8 cellular contexts compared by ENCODE assay signal in genomic region chr19:13149628-13150186, GRCh38. TPM values are rescaled to one million over a fixed set of nuclear protein-coding genes. Genes with fewer than 3 reads are reported as not detected.
A peak's percentile ranks its signal among the peaks of the same experiment; 100 is the strongest.
DNase-seq lines count a peak whose midpoint lies in the region; ATAC-seq and TF ChIP-seq lines count a peak whose summit lies in the region.

No MANE protein-coding gene starts in this region.

- H3K9me3 Mint-ChIP-seq in CD8-positive, alpha-beta T cell = no peaks in the 10 kb centered on the region
- H3K9me3 Mint-ChIP-seq in MCF 10A (ENCODE audit: unreplicated experiment) = no peaks in the 10 kb centered on the region
- H3K9me3 Mint-ChIP-seq in stimulated activated naive CD8-positive, alpha-beta T cell treated with anti-CD3 and anti-CD28 coated beads, Interleukin-15, Interleukin-2, amounts not matched to agents 100 ng/mL and 50 ng/mL, for 24 hours = no peaks in the 10 kb centered on the region

- ATAC-seq in CD8-positive, alpha-beta T cell = peak; percentile 1
- peak; percentile 9 for ATAC-seq in left colon
- ATAC-seq in GM18511 (IDR thresholded peaks at IDR 0.05; ENCODE audit: unreplicated experiment) = no peak

- peaks cover 11% of the 10 kb centered on the region for H3K4me1 ChIP-seq in CD8-positive, alpha-beta T cell (ENCODE audit: insufficient read depth, low read length)
- H3K4me1 ChIP-seq in GM23248 (ENCODE audit: insufficient read depth) (0 out of 2 replicates have a peak, but pooled peaks cover 15% of the 10 kb centered on the region), OCI-LY3 (ENCODE audit: low read length) (peaks cover 26% of the 10 kb centered on the region)

- H3K9ac ChIP-seq in GM23248 (peak overlapping the region; percentile 99), OCI-LY3 (ENCODE audit: low read length) (peak overlapping the region; percentile 97)

- no peaks in the 10 kb centered on the region for H3K27me3 Mint-ChIP-seq in CD8-positive, alpha-beta T cell (ENCODE audit: low read depth)
- no peaks in the 10 kb centered on the region for H3K27me3 Mint-ChIP-seq in MCF 10A (ENCODE audit: insufficient read depth, unreplicated experiment)
- H3K27me3 Mint-ChIP-seq in stimulated activated naive CD8-positive, alpha-beta T cell treated with anti-CD3 and anti-CD28 coated beads, Interleukin-15, Interleukin-2, amounts not matched to agents 100 ng/mL and 50 ng/mL, for 24 hours = no peaks in the 10 kb centered on the region

- H3K4me1 Mint-ChIP-seq in CD8-positive, alpha-beta T cell (ENCODE audit: low read depth) = peaks cover 23% of the 10 kb centered on the region
- peaks cover 11% of the 10 kb centered on the region for H3K4me1 Mint-ChIP-seq in MCF 10A (ENCODE audit: insufficient read depth, unreplicated experiment)
- peaks cover 28% of the 10 kb centered on the region for H3K4me1 Mint-ChIP-seq in stimulated activated naive CD8-positive, alpha-beta T cell treated with anti-CD3 and anti-CD28 coated beads, Interleukin-15, Interleukin-2, amounts not matched to agents 100 ng/mL and 50 ng/mL, for 24 hours (ENCODE audit: low read depth)

- peak in 2 of 7 experiments; percentile 21 to 36 for DNase-seq in CD8-positive, alpha-beta T cell
- DNase-seq in GM23248 (peak; percentile 85), MCF 10A (ENCODE audit: unreplicated experiment) (peak; percentile 48), left colon (peak; percentile 59 to 77), NCI-H524 treated with DMSO at 0.1 percent for 48 hours (lab: John Stamatoyannopoulos, UW) (no peak)

- CTCF ChIA-PET in CD8-positive, alpha-beta T cell (lab: Charles Lee) = interaction anchor here (0.7 to 2.2 kb wide), 9 partner anchors 30 to 173 kb away, joined by 3 to 8 read pairs (median 4); partner anchors contain the start of gene NACC1
- CTCF ChIA-PET in MCF 10A (lab: Yijun Ruan, JAX) = interaction anchor here (0.7 to 1.2 kb wide), 6 partner anchors 8 to 580 kb away, joined by 3 to 4 read pairs (median 3); no protein-coding TSS in a partner anchor

- POLR2A ChIA-PET in CD8-positive, alpha-beta T cell (lab: Charles Lee) = interaction anchor here (0.7 to 4.8 kb wide), 7 partner anchors 14 to 50 kb away, joined by 3 to 72 read pairs (median 6); partner anchors contain the start of genes NACC1 and TRMT1
- POLR2A ChIA-PET in MCF 10A (lab: Yijun Ruan, JAX) = interaction anchor here (0.6 to 4.0 kb wide), 10 partner anchors 15 to 203 kb away, joined by 3 to 53 read pairs (median 4); partner anchors contain the start of genes NACC1 and TRMT1

- WGBS in GM23248 (ENCODE audit: low coverage in 1 of 2, low lambda C conversion rate in 2 of 2, missing lambda C conversion rate in 2 of 2), 2 experiments = 1 to 2% methylated on average over 34 to 45 of the region's 46 CpGs

- peak overlapping the region; percentile 75 for H2AFZ ChIP-seq in GM23248
- H2AFZ ChIP-seq in OCI-LY3 (ENCODE audit: low read depth, low read length) = peak overlapping the region; percentile 62; the same call in 1 of the 2 replicates

- no peaks in the 10 kb centered on the region for H3K9me3 ChIP-seq in CD8-positive, alpha-beta T cell (ENCODE audit: low read length)
- H3K9me3 ChIP-seq in GM23248 (ENCODE audit: low read depth) = no peaks in the 10 kb centered on the region
- no peaks in the 10 kb centered on the region for H3K9me3 ChIP-seq in OCI-LY3 (ENCODE audit: insufficient read depth, low read length)

- H3K4me3 Mint-ChIP-seq in CD8-positive, alpha-beta T cell = peak overlapping the region; percentile 98
- H3K4me3 Mint-ChIP-seq in MCF 10A (ENCODE audit: unreplicated experiment) = peak overlapping the region; percentile 82
- peak overlapping the region; percentile 99 for H3K4me3 Mint-ChIP-seq in stimulated activated naive CD8-positive, alpha-beta T cell treated with anti-CD3 and anti-CD28 coated beads, Interleukin-15, Interleukin-2, amounts not matched to agents 100 ng/mL and 50 ng/mL, for 24 hours

- H4K20me1 ChIP-seq in GM23248 (ENCODE audit: insufficient read depth) (no peaks in the 10 kb centered on the region), OCI-LY3 (ENCODE audit: insufficient read depth, low read length) (no peaks in the 10 kb centered on the region)

- no peaks in the 10 kb centered on the region for H3K27me3 ChIP-seq in CD8-positive, alpha-beta T cell (ENCODE audit: insufficient read depth, low read length)
- H3K27me3 ChIP-seq in GM23248 (replicated peaks; ENCODE audit: insufficient read depth) (no peaks in the 10 kb centered on the region), OCI-LY3 (ENCODE audit: low read depth, low read length) (no peaks in the 10 kb centered on the region)

- peak overlapping the region; percentile 93 for H3K27ac Mint-ChIP-seq in CD8-positive, alpha-beta T cell
- H3K27ac Mint-ChIP-seq in MCF 10A (ENCODE audit: low read depth, unreplicated experiment) = peak overlapping the region; percentile 92
- H3K27ac Mint-ChIP-seq in stimulated activated naive CD8-positive, alpha-beta T cell treated with anti-CD3 and anti-CD28 coated beads, Interleukin-15, Interleukin-2, amounts not matched to agents 100 ng/mL and 50 ng/mL, for 24 hours = peak overlapping the region; percentile 95

- TF ChIP-seq CTCF in CD8-positive, alpha-beta T cell (IDR thresholded peaks at IDR 0.05) = no peak
- TF ChIP-seq CTCF in OCI-LY3 (IDR thresholded peaks at IDR 0.05; ENCODE audit: low read depth, low read length) = no peak
- TF ChIP-seq CTCF in MCF 10A (IDR thresholded peaks at IDR 0.05; ENCODE audit: unreplicated experiment) = no peak

- H3K4me2 ChIP-seq in GM23248 (ENCODE audit: unreplicated experiment) (peak overlapping the region; percentile 89), OCI-LY3 (ENCODE audit: low read length) (peak overlapping the region; percentile 82)

- BruUV-seq in MCF 10A (replicated peaks; lab: Mats Ljungman, UMichigan) = no TSS peak

- in situ Hi-C loops in GM23248 (cut with MboI) = no loop called here

- H3K4me3 ChIP-seq in CD8-positive, alpha-beta T cell (ENCODE audit: low read depth, low read length) = peak overlapping the region; percentile 94
- H3K4me3 ChIP-seq in GM23248 = peak overlapping the region; percentile 96
- peak overlapping the region; percentile 89 for H3K4me3 ChIP-seq in OCI-LY3 (ENCODE audit: low read length)

- peaks cover 8% of the 10 kb centered on the region for H3K36me3 ChIP-seq in CD8-positive, alpha-beta T cell (ENCODE audit: insufficient read depth, low read length)
- peaks cover 2% of the 10 kb centered on the region; the same call in 1 of the 2 replicates for H3K36me3 ChIP-seq in GM23248 (ENCODE audit: low read depth)
- peaks cover 14% of the 10 kb centered on the region for H3K36me3 ChIP-seq in OCI-LY3 (replicated peaks; ENCODE audit: low read depth, low read length)

- H3K36me3 Mint-ChIP-seq in CD8-positive, alpha-beta T cell = peaks cover 45% of the 10 kb centered on the region
- H3K36me3 Mint-ChIP-seq in MCF 10A (ENCODE audit: insufficient read depth, unreplicated experiment) = peaks cover 43% of the 10 kb centered on the region
- H3K36me3 Mint-ChIP-seq in stimulated activated naive CD8-positive, alpha-beta T cell treated with anti-CD3 and anti-CD28 coated beads, Interleukin-15, Interleukin-2, amounts not matched to agents 100 ng/mL and 50 ng/mL, for 24 hours (ENCODE audit: low read depth) = peaks cover 32% of the 10 kb centered on the region

- H3F3A ChIP-seq in GM23248 (ENCODE audit: insufficient read depth) = peaks cover 23% of the 10 kb centered on the region

- no peaks in the 10 kb centered on the region for H3K9me2 ChIP-seq in GM23248 (ENCODE audit: insufficient read depth)

- intact Hi-C loops in CD8-positive, alpha-beta T cell (cut with DNase I, micrococcal nuclease) = loop anchor here (1.0 to 10.0 kb wide), 17 partner anchors 17 to 1375 kb away; partner anchors contain the start of genes ADGRL1 (in 1 of the 2), LYL1 (in 1 of the 2), NACC1 (in 1 of the 2) and RFX1 (in 1 of the 2)
- intact Hi-C loops in MCF 10A (cut with micrococcal nuclease) = loop anchor here (1.0 to 10.0 kb wide), 3 partner anchors 31 to 112 kb away; partner anchors contain the start of gene NACC1
- intact Hi-C loops in left colon (cut with DNase I, micrococcal nuclease) = no loop called here

- H3K27ac ChIP-seq in CD8-positive, alpha-beta T cell (ENCODE audit: low read depth, low read length) = peak overlapping the region; percentile 99
- H3K27ac ChIP-seq in GM23248 = peak overlapping the region; percentile 93
- H3K27ac ChIP-seq in OCI-LY3 (ENCODE audit: low read length) = no peak overlapping the region

- H3K79me2 ChIP-seq in GM23248 (ENCODE audit: insufficient read depth) (peaks cover 61% of the 10 kb centered on the region), OCI-LY3 (ENCODE audit: low read length) (peaks cover 28% of the 10 kb centered on the region)

RNA-seq across cellular contexts. Expression of gene STX10, which starts 0.5 kb away (rescaled TPM):
- 10 to 100 TPM; 35.7 to 37.5 TPM for total RNA-seq in CD8-positive, alpha-beta T cell
- 56.4 and 80.5 TPM in 2 replicates for total RNA-seq in GM23248 (2014; rRNA removed; shearing (Covaris generic))
- 55.6 and 62.4 TPM in 2 replicates for polyA plus RNA-seq in GM23248 (2016; fragmentation: Nextera tagmentation; extraction: Ambion mirVana)
- total RNA-seq in MCF 10A (2022) = 35.2 and 37.9 TPM in 2 replicates
- total RNA-seq in left colon = 10 to 100 TPM; 48.0 to 66.0 TPM

RNA-seq across cellular contexts. Expression of gene IER2, which starts 0.5 kb away (rescaled TPM):
- total RNA-seq in CD8-positive, alpha-beta T cell = 100 to 1,000 TPM; 223 to 229 TPM
- 27.8 and 30.4 TPM in 2 replicates for total RNA-seq in GM23248 (2014; rRNA removed; shearing (Covaris generic))
- 84.0 and 88.6 TPM in 2 replicates for polyA plus RNA-seq in GM23248 (2016; fragmentation: Nextera tagmentation; extraction: Ambion mirVana)
- total RNA-seq in MCF 10A (2022) (63.0 and 92.3 TPM in 2 replicates), left colon (100 to 1,000 TPM; 116 to 155 TPM)

RNA-seq across cellular contexts. Expression of gene NACC1, which starts 31.6 kb away (rescaled TPM):
- total RNA-seq in CD8-positive, alpha-beta T cell = 10 to 100 TPM; 16.8 to 20.8 TPM
- 104 and 105 TPM in 2 replicates for total RNA-seq in GM23248 (2014; rRNA removed; shearing (Covaris generic))
- polyA plus RNA-seq in GM23248 (2016; fragmentation: Nextera tagmentation; extraction: Ambion mirVana) = 1.4 and 2.6 TPM in 2 replicates
- total RNA-seq in MCF 10A (2022) (55.9 and 67.3 TPM in 2 replicates), left colon (10 to 100 TPM; 56.1 to 67.2 TPM)

RNA-seq across cellular contexts. Expression of gene TRMT1, which starts 33.2 kb away (rescaled TPM):
- total RNA-seq in CD8-positive, alpha-beta T cell = 10 to 100 TPM; 76.4 to 77.2 TPM
- 30.4 and 33.0 TPM in 2 replicates for total RNA-seq in GM23248 (2014; rRNA removed; shearing (Covaris generic))
- polyA plus RNA-seq in GM23248 (2016; fragmentation: Nextera tagmentation; extraction: Ambion mirVana) = 27.0 and 31.8 TPM in 2 replicates
- 47.5 and 63.2 TPM in 2 replicates for total RNA-seq in MCF 10A (2022)
- 10 to 100 TPM; 22.0 to 23.6 TPM for total RNA-seq in left colon

RNA-seq across cellular contexts. Expression of gene LYL1, which starts 47.0 kb away (rescaled TPM):
- total RNA-seq in CD8-positive, alpha-beta T cell = under 1 TPM; 0.81 to 0.92 TPM
- total RNA-seq in GM23248 (2014; rRNA removed; shearing (Covaris generic)) = not detected in 2 replicates
- 0.18 TPM in 1 of 2 replicates, not detected in the other for polyA plus RNA-seq in GM23248 (2016; fragmentation: Nextera tagmentation; extraction: Ambion mirVana)
- not detected in 2 replicates for total RNA-seq in MCF 10A (2022)
- total RNA-seq in left colon = 1 to 10 TPM; 2.0 to 4.5 TPM

Comparison
In these comparisons a context has a peak if more than half of its experiments do, and no peak if none do; other contexts are left out.
1. intact Hi-C loops: an anchor here in CD8-positive, alpha-beta T cell (1.0 to 10.0 kb wide) and MCF 10A (1.0 to 10.0 kb wide); none called in left colon.